Comparison of ENCODE assay signal across 7 cellular contexts in genomic region chr2:85606116-85606455, GRCh38. TPM values are rescaled to one million over a fixed set of nuclear protein-coding genes. Genes with fewer than 3 reads are reported as not detected.
A peak's percentile ranks its signal among the peaks of the same experiment; 100 is the strongest.
DNase-seq lines count a peak whose midpoint lies in the region; ATAC-seq and TF ChIP-seq lines count a peak whose summit lies in the region.
"Had no signal": no experiment of that assay in that cellular context is flagged by ENCODE, and none has a peak within 500 bp of the region (broad histone marks: within the 10 kb centered on the region; RNA-seq: fewer than 3 reads in every experiment).

No MANE protein-coding gene starts in this region.

- peak overlapping the region in 1 of 2 experiments; percentile 16 for H3K18ac ChIP-seq in mesenchymal stem cell (ENCODE audit: low read depth in 1 of 2, low read length in 2 of 2)

- H3K4me1 ChIP-seq in mesenchymal stem cell (ENCODE audit: control insufficient read depth, insufficient read depth, low read depth, low read length): peaks cover 29% of the 10 kb centered on the region
- peaks cover 36 to 47% of the 10 kb centered on the region in 2 donors for H3K4me1 ChIP-seq in thyroid gland

- no peaks in the 10 kb centered on the region for H3K27me3 ChIP-seq in mesenchymal stem cell (ENCODE audit: control insufficient read depth in 1 of 2, insufficient read depth in 1 of 2, low read length in 2 of 2)
- no peaks in the 10 kb centered on the region for H3K27me3 ChIP-seq in thyroid gland

- H2BK5ac ChIP-seq in mesenchymal stem cell (ENCODE audit: low read depth, low read length, poor library complexity, severe bottlenecking): no peak overlapping the region

- H3K9me3 ChIP-seq in mesenchymal stem cell (ENCODE audit: control insufficient read depth, low read length) (no peaks in the 10 kb centered on the region), thyroid gland (no peaks in the 10 kb centered on the region)

- no peak overlapping the region for H3K4me3 Mint-ChIP-seq in natural killer cell treated with Interleukin-12 subunit alpha and Interleukin-12 subunit beta and Interleukin-15 and Interleukin-18, amount 100 ng/mL, for 72 hours
- H3K4me3 Mint-ChIP-seq in natural killer cell: no peak overlapping the region

- H3K4me2 ChIP-seq in mesenchymal stem cell (ENCODE audit: low read length, poor library complexity, severe bottlenecking): no peak overlapping the region

- H3K9ac ChIP-seq in mesenchymal stem cell (ENCODE audit: low read length): peak overlapping the region; percentile 7

- DNase-seq in natural killer cell treated with Interleukin-12 subunit alpha and Interleukin-12 subunit beta and Interleukin-15 and Interleukin-18, amount 100 ng/mL, for 72 hours (ENCODE audit: low spot score): peak; percentile 20
- DNase-seq in natural killer cell (no peak), mesenchymal stem cell (no peak), thyroid gland (no peak), KBM-7 (no peak)
- DNase-seq: AML-193 had no signal

- no peak overlapping the region for H3K14ac ChIP-seq in mesenchymal stem cell (ENCODE audit: low read length in 2 of 2)

- peak overlapping the region; percentile 17 for H2AK5ac ChIP-seq in mesenchymal stem cell (ENCODE audit: low read length, severe bottlenecking)

- H2BK12ac ChIP-seq in mesenchymal stem cell (ENCODE audit: low read length in 2 of 2): peak overlapping the region in 1 of 2 experiments; percentile 37

- H3K23ac ChIP-seq in mesenchymal stem cell (ENCODE audit: low read length in 2 of 2): no peak overlapping the region

- H2BK120ac ChIP-seq in mesenchymal stem cell (ENCODE audit: low read depth, low read length): no peak overlapping the region

- TF ChIP-seq CTCF in natural killer cell (IDR thresholded peaks at IDR 0.05) (no peak), thyroid gland (IDR thresholded peaks at IDR 0.05) (no peak)

- no peak overlapping the region for H4K91ac ChIP-seq in mesenchymal stem cell (ENCODE audit: low read length)

- TF ChIP-seq POLR2A in thyroid gland (IDR thresholded peaks at IDR 0.05): no peak

- no peak overlapping the region for H3K4me3 ChIP-seq in mesenchymal stem cell (ENCODE audit: insufficient read depth in 1 of 2, low read depth in 1 of 2, low read length in 2 of 2)
- no peak overlapping the region for H3K4me3 ChIP-seq in thyroid gland (replicated peaks in 1 of 3)

- H4K8ac ChIP-seq in mesenchymal stem cell (ENCODE audit: low read length): no peak overlapping the region

- H3K4me1 Mint-ChIP-seq in natural killer cell treated with Interleukin-12 subunit alpha and Interleukin-12 subunit beta and Interleukin-15 and Interleukin-18, amount 100 ng/mL, for 72 hours (ENCODE audit: low read depth in 2 of 2): peaks cover 15 to 22% of the 10 kb centered on the region in 2 donors
- peaks cover 23 to 30% of the 10 kb centered on the region in 2 donors for H3K4me1 Mint-ChIP-seq in natural killer cell

- 86% methylated on average over 7 of the region's 7 CpGs for WGBS in mesenchymal stem cell
- WGBS in thyroid gland, 2 donors: 82 to 91% methylated on average over 7 of the region's 7 CpGs

- H3K36me3 Mint-ChIP-seq in natural killer cell treated with Interleukin-12 subunit alpha and Interleukin-12 subunit beta and Interleukin-15 and Interleukin-18, amount 100 ng/mL, for 72 hours: peaks cover 7% of the 10 kb centered on the region
- peaks cover 5% of the 10 kb centered on the region for H3K36me3 Mint-ChIP-seq in natural killer cell

- H3K27ac ChIP-seq in mesenchymal stem cell (ENCODE audit: low read length, poor library complexity, severe bottlenecking): peak overlapping the region; percentile 76
- peak overlapping the region in 1 of 3 donors; percentile 4 for H3K27ac ChIP-seq in thyroid gland

- ATAC-seq in natural killer cell treated with Interleukin-12 subunit alpha and Interleukin-12 subunit beta and Interleukin-15 and Interleukin-18, amount 100 ng/mL, for 72 hours: no peak
- ATAC-seq in natural killer cell (no peak), HG02588 (IDR thresholded peaks at IDR 0.05; ENCODE audit: unreplicated experiment) (no peak)

- H2AFZ ChIP-seq in mesenchymal stem cell (ENCODE audit: low read depth, low read length): no peak overlapping the region

- H3K36me3 ChIP-seq in mesenchymal stem cell (ENCODE audit: control insufficient read depth in 1 of 2, insufficient read depth in 2 of 2, low read depth in 1 of 2, low read length in 2 of 2) (peaks cover 19 to 42% of the 10 kb centered on the region in 2 experiments), thyroid gland (peaks cover 7 to 13% of the 10 kb centered on the region in 2 donors)

- intact Hi-C loops in natural killer cell (cut with micrococcal nuclease) (no loop called here), thyroid gland (cut with DNase I) (no loop called here)

- H3K27me3 Mint-ChIP-seq in natural killer cell treated with Interleukin-12 subunit alpha and Interleukin-12 subunit beta and Interleukin-15 and Interleukin-18, amount 100 ng/mL, for 72 hours: no peaks in the 10 kb centered on the region
- H3K27me3 Mint-ChIP-seq in natural killer cell (ENCODE audit: low read depth in 2 of 2): no peaks in the 10 kb centered on the region

- H3K27ac Mint-ChIP-seq in natural killer cell treated with Interleukin-12 subunit alpha and Interleukin-12 subunit beta and Interleukin-15 and Interleukin-18, amount 100 ng/mL, for 72 hours: no peak overlapping the region
- no peak overlapping the region for H3K27ac Mint-ChIP-seq in natural killer cell

- no peak overlapping the region for H2BK15ac ChIP-seq in mesenchymal stem cell (ENCODE audit: low read depth, poor library complexity, severe bottlenecking)

- peaks cover 21% of the 10 kb centered on the region for H3K79me1 ChIP-seq in mesenchymal stem cell (replicated peaks; ENCODE audit: low read length, poor library complexity, severe bottlenecking)

- in situ Hi-C loops in KBM-7 (cut with MboI; ENCODE audit: low pct_unique_long_range_greater_than_20kb, low sequenced_read_pairs): no loop called here

- H3K4ac ChIP-seq in mesenchymal stem cell (ENCODE audit: low read depth in 1 of 2, low read length in 2 of 2): peak overlapping the region in 1 of 2 experiments; percentile 5

- no peaks in the 10 kb centered on the region for H3K9me3 Mint-ChIP-seq in natural killer cell treated with Interleukin-12 subunit alpha and Interleukin-12 subunit beta and Interleukin-15 and Interleukin-18, amount 100 ng/mL, for 72 hours
- H3K9me3 Mint-ChIP-seq in natural killer cell: no peaks in the 10 kb centered on the region

RNA-seq across cellular contexts. Expression of gene TMEM150A, which starts 3.6 kb away (rescaled TPM):
- 1 to 10 TPM; 4.7 to 6.4 TPM for total RNA-seq in natural killer cell treated with Interleukin-12 subunit alpha and Interleukin-12 subunit beta and Interleukin-15 and Interleukin-18, amount 100 ng/mL, for 72 hours
- total RNA-seq in natural killer cell (10 to 100 TPM; 10.4 to 13.3 (median 10.9) TPM), thyroid gland (10 to 100 TPM in 3 of 4 donors, 1 to 10 TPM in 1; 8.9 to 25.2 (median 21.9) TPM)
- 25.0 TPM for polyA plus RNA-seq in mesenchymal stem cell (2013, experiment 1 of 2)
- polyA plus RNA-seq in mesenchymal stem cell (2013, experiment 2 of 2): 23.9 TPM

RNA-seq across cellular contexts. Expression of gene C2orf68, which starts 5.8 kb away (rescaled TPM):
- 10 to 100 TPM; 29.1 to 29.2 TPM for total RNA-seq in natural killer cell treated with Interleukin-12 subunit alpha and Interleukin-12 subunit beta and Interleukin-15 and Interleukin-18, amount 100 ng/mL, for 72 hours
- total RNA-seq in natural killer cell (10 to 100 TPM; 36.4 to 60.8 (median 48.4) TPM), thyroid gland (10 to 100 TPM; 24.0 to 30.1 (median 25.8) TPM)
- polyA plus RNA-seq in mesenchymal stem cell (2013, experiment 1 of 2): 15.8 TPM
- polyA plus RNA-seq in mesenchymal stem cell (2013, experiment 2 of 2): 16.0 TPM

RNA-seq across cellular contexts. Expression of gene USP39, which starts 9.9 kb away (rescaled TPM):
- 100 to 1,000 TPM in 1 of 2 donors, 10 to 100 TPM in 1; 72.9 to 107 TPM for total RNA-seq in natural killer cell treated with Interleukin-12 subunit alpha and Interleukin-12 subunit beta and Interleukin-15 and Interleukin-18, amount 100 ng/mL, for 72 hours
- 10 to 100 TPM; 49.6 to 68.5 (median 63.2) TPM for total RNA-seq in natural killer cell
- polyA plus RNA-seq in mesenchymal stem cell (2013, experiment 1 of 2): 44.6 TPM
- polyA plus RNA-seq in mesenchymal stem cell (2013, experiment 2 of 2): 44.0 TPM
- 100 to 1,000 TPM in 2 of 4 donors, 10 to 100 TPM in 2; 60.5 to 201 (median 99.4) TPM for total RNA-seq in thyroid gland

RNA-seq across cellular contexts. Expression of gene RNF181, which starts 10.5 kb away (rescaled TPM):
- 100 to 1,000 TPM; 116 to 149 TPM for total RNA-seq in natural killer cell treated with Interleukin-12 subunit alpha and Interleukin-12 subunit beta and Interleukin-15 and Interleukin-18, amount 100 ng/mL, for 72 hours
- 10 to 100 TPM; 65.0 to 75.0 (median 66.7) TPM for total RNA-seq in natural killer cell
- polyA plus RNA-seq in mesenchymal stem cell (2013, experiment 1 of 2): 229 TPM
- 235 TPM for polyA plus RNA-seq in mesenchymal stem cell (2013, experiment 2 of 2)
- total RNA-seq in thyroid gland: 100 to 1,000 TPM in 3 of 4 donors, 10 to 100 TPM in 1; 86.9 to 202 (median 168) TPM

RNA-seq across cellular contexts. Expression of gene VAMP5, which starts 21.9 kb away (rescaled TPM):
- 10 to 100 TPM; 30.5 to 50.7 TPM for total RNA-seq in natural killer cell treated with Interleukin-12 subunit alpha and Interleukin-12 subunit beta and Interleukin-15 and Interleukin-18, amount 100 ng/mL, for 72 hours
- total RNA-seq in natural killer cell: 10 to 100 TPM; 35.0 to 50.7 (median 36.7) TPM
- 23.5 TPM for polyA plus RNA-seq in mesenchymal stem cell (2013, experiment 1 of 2)
- 25.7 TPM for polyA plus RNA-seq in mesenchymal stem cell (2013, experiment 2 of 2)
- total RNA-seq in thyroid gland: 10 to 100 TPM; 13.6 to 41.3 (median 20.7) TPM
